Comparison of ENCODE assay signal across 12 cellular contexts in the genomic region with DNA sequence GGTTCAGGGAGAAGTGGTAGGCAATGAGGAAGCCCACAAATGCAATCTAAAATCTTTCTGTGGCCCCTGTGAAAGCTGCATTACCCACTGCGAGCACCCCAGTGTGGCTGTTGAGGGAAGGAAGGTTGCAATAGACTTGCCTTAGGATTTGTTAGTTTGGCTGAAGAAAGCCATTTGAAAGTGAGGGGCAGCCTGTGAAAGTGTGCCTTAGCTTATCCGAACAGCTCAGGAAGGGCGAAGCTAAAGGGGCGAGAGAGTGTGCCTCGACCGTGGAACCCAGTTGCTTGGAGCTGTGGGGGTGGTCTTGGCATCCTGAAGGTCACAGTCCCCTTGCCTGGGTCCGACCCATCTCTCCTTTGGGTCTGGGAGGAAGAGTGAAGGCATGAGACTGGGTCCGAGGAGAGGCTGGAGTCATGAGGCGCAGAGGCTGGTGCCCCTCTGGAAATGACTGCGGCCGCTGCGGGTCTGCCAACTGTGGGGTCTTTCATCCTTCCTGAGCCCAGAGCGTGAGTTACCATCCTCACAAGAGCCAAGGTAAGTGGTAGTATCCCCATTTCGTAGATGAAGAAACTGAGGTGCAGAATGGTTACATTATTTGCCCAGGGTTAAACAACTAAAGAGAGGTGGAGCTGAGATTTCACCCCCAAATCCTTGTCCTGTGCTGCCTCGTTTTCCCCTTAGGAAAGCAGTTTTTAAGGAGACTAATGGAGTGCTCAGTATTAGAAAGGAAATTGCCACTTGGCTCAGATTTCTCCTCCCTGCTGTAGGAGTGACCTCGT. TPM values are rescaled to one million over a fixed set of nuclear protein-coding genes. Genes with fewer than 3 reads are reported as not detected.
DNase-seq lines count a peak whose midpoint lies in the region; ATAC-seq and TF ChIP-seq lines count a peak whose summit lies in the region.
"Had no signal": no experiment of that assay in that cellular context is flagged by ENCODE, and none has a peak within 500 bp of the region (broad histone marks: within the 10 kb centered on the region; RNA-seq: fewer than 3 reads in every experiment).

No MANE protein-coding gene starts in this region.

- peak overlapping the region; percentile 38 for H3K4me3 ChIP-seq in left ventricle myocardium inferior

- H3K9me3 Mint-ChIP-seq in chondrocyte (ENCODE audit: low read depth) = no peaks in the 10 kb centered on the region
- H3K9me3 Mint-ChIP-seq in nephron progenitor cell = no peaks in the 10 kb centered on the region

- intact Hi-C loops in left ventricle myocardium inferior (cut with micrococcal nuclease) (no loop called here), Right ventricle myocardium superior (cut with DNase I) (no loop called here)

- DNase-seq in left ventricle myocardium inferior (no peak), Right ventricle myocardium superior (no peak), chondrocyte (ENCODE audit: low spot score) (no peak), nephron progenitor cell (no peak), NOMO-1 treated with DMSO at 0.1 percent for 48 hours (lab: John Stamatoyannopoulos, UW; ENCODE audit: unreplicated experiment) (no peak), activated gamma-delta T cell (lab: John Stamatoyannopoulos, UW) (no peak)
- DNase-seq: NCI-H1105 treated with DMSO at 0.1 percent for 48 hours had no signal

- peak overlapping the region; percentile 92 for H3K27ac ChIP-seq in left ventricle myocardium inferior (replicated peaks)

- peaks cover 38% of the 10 kb centered on the region for H3K4me1 Mint-ChIP-seq in chondrocyte (ENCODE audit: low read depth)
- H3K4me1 Mint-ChIP-seq in nephron progenitor cell = peaks cover 59% of the 10 kb centered on the region

- H3K36me3 Mint-ChIP-seq in chondrocyte (ENCODE audit: low read depth) = no peaks in the 10 kb centered on the region
- H3K36me3 Mint-ChIP-seq in nephron progenitor cell (ENCODE audit: low read depth) = no peaks in the 10 kb centered on the region

- peaks cover 74% of the 10 kb centered on the region for H3K4me1 ChIP-seq in left ventricle myocardium inferior

- no peaks in the 10 kb centered on the region for H3K36me3 ChIP-seq in left ventricle myocardium inferior
- H3K36me3 ChIP-seq: heart left ventricle had no signal

- no peak for TF ChIP-seq CTCF in left ventricle myocardium inferior (IDR thresholded peaks at IDR 0.05; ENCODE audit: borderline replicate concordance)
- no peak for TF ChIP-seq CTCF in chondrocyte (IDR thresholded peaks at IDR 0.05)
- no peak for TF ChIP-seq CTCF in nephron progenitor cell (IDR thresholded peaks at IDR 0.05)

- H3K4me3 Mint-ChIP-seq in chondrocyte (ENCODE audit: unreplicated experiment) (no peak overlapping the region), nephron progenitor cell (peak overlapping the region; percentile 14)

- ATAC-seq in Right ventricle myocardium superior (ENCODE audit: poor library complexity) = no peak
- no peak for ATAC-seq in GM21529 (IDR thresholded peaks at IDR 0.05; ENCODE audit: unreplicated experiment)
- no peak for ATAC-seq in HG03460 (IDR thresholded peaks at IDR 0.05; ENCODE audit: unreplicated experiment)
- ATAC-seq: heart left ventricle had no signal

- H3K9me3 ChIP-seq in left ventricle myocardium inferior (replicated peaks) = no peaks in the 10 kb centered on the region
- H3K9me3 ChIP-seq: heart left ventricle had no signal

- no peaks in the 10 kb centered on the region for H3K27me3 ChIP-seq in left ventricle myocardium inferior (ENCODE audit: low read depth)
- H3K27me3 ChIP-seq: heart left ventricle had no signal

- no peaks in the 10 kb centered on the region for H3K27me3 Mint-ChIP-seq in chondrocyte (ENCODE audit: low read depth)
- H3K27me3 Mint-ChIP-seq in nephron progenitor cell (ENCODE audit: low read depth, poor library complexity) = peaks cover 4% of the 10 kb centered on the region

- H3K27ac Mint-ChIP-seq in chondrocyte (ENCODE audit: unreplicated experiment) (peak overlapping the region; percentile 99), nephron progenitor cell (no peak overlapping the region)

RNA-seq across cellular contexts. Expression of gene SLC25A25, which starts 24.4 kb away (rescaled TPM):
- 5.4 TPM for total RNA-seq in left ventricle myocardium inferior
- total RNA-seq in Right ventricle myocardium superior = 5.0 TPM
- total RNA-seq in chondrocyte = 10.6 to 17.6 TPM (median 15.8 TPM) in 3 replicates

RNA-seq across cellular contexts. Expression of gene NAIF1, which starts 25.3 kb away (rescaled TPM):
- total RNA-seq in left ventricle myocardium inferior = 7.9 TPM
- total RNA-seq in Right ventricle myocardium superior = 4.5 TPM
- 6.8 to 8.8 TPM (median 7.8 TPM) in 3 replicates for total RNA-seq in chondrocyte

RNA-seq across cellular contexts. Expression of gene PTGES2, which starts 35.1 kb away (rescaled TPM):
- total RNA-seq in left ventricle myocardium inferior (141 TPM), Right ventricle myocardium superior (155 TPM), chondrocyte (43.5 to 53.6 TPM (median 49.3 TPM) in 3 replicates)

RNA-seq across cellular contexts. Expression of gene LCN2, which starts 56.9 kb away (rescaled TPM):
- total RNA-seq in left ventricle myocardium inferior (not detected), Right ventricle myocardium superior (not detected), chondrocyte (not detected in 3 replicates)
- total RNA-seq: pulmonary artery endothelial cell, SK-MEL-5 had no signal
